In genomic region chr10:102627446-102628293, GRCh38 we compare ENCODE assay signal across 1 cellular context.
TF ChIP-seq lines count a peak whose summit lies in the region.

No MANE protein-coding gene starts in this region.

TF ChIP-seq in HepG2, 621 proteins besides CTCF, POLR2A, EP300 and RAD21 (continued from another document):
- TF ChIP-seq THAP9 (CRISPR knock-in tag; IDR thresholded peaks at IDR 0.05; ENCODE audit: borderline replicate concordance) (no peak), CEBPG (CRISPR knock-in tag; IDR thresholded peaks at IDR 0.05) (peak; percentile 26; the same call in 1 of the 2 replicates), ZBTB46 (CRISPR knock-in tag; IDR thresholded peaks at IDR 0.05; ENCODE audit: borderline replicate concordance) (no peak), ZNF780A (CRISPR knock-in tag; IDR thresholded peaks at IDR 0.05) (0 out of 2 replicates have a peak, but pooled peaks have one; percentile 47), ARID5B (CRISPR knock-in tag; IDR thresholded peaks at IDR 0.05) (peak; percentile 40; the same call in 1 of the 2 replicates), TBX2 (CRISPR knock-in tag; IDR thresholded peaks at IDR 0.05; ENCODE audit: borderline replicate concordance) (peak; percentile 39; the same call in 1 of the 2 replicates), ZBTB10 (CRISPR knock-in tag; IDR thresholded peaks at IDR 0.05; ENCODE audit: borderline replicate concordance) (no peak), SPEN (CRISPR knock-in tag; IDR thresholded peaks at IDR 0.05; ENCODE audit: low read depth) (0 out of 2 replicates have a peak, but pooled peaks have one; percentile 12), KAT8 (CRISPR knock-in tag; IDR thresholded peaks at IDR 0.05) (0 out of 2 replicates have a peak, but pooled peaks have one; percentile 18), SRSF1 (optimal IDR thresholded peaks at IDR 0.05; ENCODE audit: low read depth, low read length) (peak; percentile 22), SOX13 (IDR thresholded peaks at IDR 0.05) (no peak), SOX13 (CRISPR knock-in tag; conservative IDR thresholded peaks at IDR 0.05 in 1 of 2, IDR thresholded peaks at IDR 0.05 in 1 of 2) (peak in 1 of 2 experiments; percentile 65; a peak in 2 of 4 replicates), HIVEP1 (CRISPR knock-in tag; IDR thresholded peaks at IDR 0.05) (peak; percentile 87), SOX5 (CRISPR knock-in tag; IDR thresholded peaks at IDR 0.05; ENCODE audit: borderline replicate concordance) (peak; percentile 61; the same call in 1 of the 2 replicates), MLLT10 (CRISPR knock-in tag; IDR thresholded peaks at IDR 0.05) (no peak), MIER3 (CRISPR knock-in tag; IDR thresholded peaks at IDR 0.05; ENCODE audit: borderline replicate concordance) (peak; percentile 30; the same call in 1 of the 2 replicates), FOSL2 (CRISPR knock-in tag; IDR thresholded peaks at IDR 0.05) (peak; percentile 31; the same call in 1 of the 2 replicates), ZNF337 (CRISPR knock-in tag; IDR thresholded peaks at IDR 0.05; ENCODE audit: borderline replicate concordance, low read depth) (no peak), HNRNPL (IDR thresholded peaks at IDR 0.05; ENCODE audit: low read depth, low read length) (0 out of 2 replicates have a peak, but pooled peaks have one; percentile 38)
